In genomic region chr17:57384219-57384618, GRCh38 we compare ENCODE assay signal across 27 cellular contexts.
DNase-seq lines count a peak whose midpoint lies in the region; ATAC-seq, FAIRE-seq and TF ChIP-seq lines count a peak whose summit lies in the region.
"Had no signal": no experiment of that assay in that cellular context is flagged by ENCODE, and none has a peak within 500 bp of the region (broad histone marks: within the 10 kb centered on the region; RNA-seq: fewer than 3 reads in every experiment).

No MANE protein-coding gene starts in this region.

- H3K9me3 ChIP-seq in Karpas-422 (ENCODE audit: low read length) (peaks cover 15% of the 10 kb centered on the region; the same call in 1 of the 2 replicates), GM12878 (replicated peaks; ENCODE audit: control insufficient read depth, insufficient read depth, low read length) (peaks cover 10% of the 10 kb centered on the region; the same call in 1 of the 3 replicates)

- H3K4me1 Mint-ChIP-seq in T-helper 1 cell treated with Interleukin-12 subunit alpha and Interleukin-12 subunit beta and Interleukin-4 antibody, amounts not matched to agents 30 μg/mL and 1 μg/mL, for 36 hours (ENCODE audit: low read depth), result peaks cover 23% of the 10 kb centered on the region
- peaks cover 15% of the 10 kb centered on the region for H3K4me1 Mint-ChIP-seq in activated T-helper 17 cell treated with anti-CD3 and anti-CD28 coated beads, Interleukin-2, amount 50 U/mL, for 72 hours
- peaks cover 9% of the 10 kb centered on the region for H3K4me1 Mint-ChIP-seq in osteocyte (ENCODE audit: unreplicated experiment)

- no peak overlapping the region for H3K4me3 ChIP-seq in Karpas-422 (ENCODE audit: low read length)
- no peak overlapping the region for H3K4me3 ChIP-seq in GM12878
- H3K4me3 ChIP-seq: BLaER1 had no signal

- H3K4me3 Mint-ChIP-seq in T-helper 1 cell treated with Interleukin-12 subunit alpha and Interleukin-12 subunit beta and Interleukin-4 antibody, amounts not matched to agents 30 μg/mL and 1 μg/mL, for 36 hours, result no peak overlapping the region
- H3K4me3 Mint-ChIP-seq in activated T-helper 17 cell treated with anti-CD3 and anti-CD28 coated beads, Interleukin-2, amount 50 U/mL, for 72 hours, result no peak overlapping the region
- no peak overlapping the region for H3K4me3 Mint-ChIP-seq in osteocyte (ENCODE audit: unreplicated experiment)
- H3K4me3 Mint-ChIP-seq: CD14-positive monocyte; CD4-positive, CD25-positive, alpha-beta regulatory T cell had no signal

- peaks cover 95% of the 10 kb centered on the region for H3K79me2 ChIP-seq in Karpas-422 (ENCODE audit: low read length)
- peaks cover 2% of the 10 kb centered on the region for H3K79me2 ChIP-seq in GM12878 (ENCODE audit: control insufficient read depth, insufficient read depth, low read length)

- no peak for FAIRE-seq in GM12878 (lab: Jason Lieb, UNC)
- FAIRE-seq: A204.1, G401.6, GM12892, GM18507 had no signal

- peaks cover 44% of the 10 kb centered on the region for H3K36me3 Mint-ChIP-seq in T-helper 1 cell treated with Interleukin-12 subunit alpha and Interleukin-12 subunit beta and Interleukin-4 antibody, amounts not matched to agents 30 μg/mL and 1 μg/mL, for 36 hours (ENCODE audit: low read depth)
- peaks cover 51% of the 10 kb centered on the region for H3K36me3 Mint-ChIP-seq in activated T-helper 17 cell treated with anti-CD3 and anti-CD28 coated beads, Interleukin-2, amount 50 U/mL, for 72 hours (ENCODE audit: low read depth)
- H3K36me3 Mint-ChIP-seq in osteocyte (ENCODE audit: unreplicated experiment), result peaks cover 16% of the 10 kb centered on the region

- H4K20me1 ChIP-seq in Karpas-422 (ENCODE audit: insufficient read depth, low read depth, low read length), result no peaks in the 10 kb centered on the region
- H4K20me1 ChIP-seq in GM12878 (ENCODE audit: control insufficient read depth, insufficient read depth), result no peaks in the 10 kb centered on the region

- H3K9ac ChIP-seq in Karpas-422 (ENCODE audit: low read length) (no peak overlapping the region), GM12878 (ENCODE audit: control insufficient read depth, insufficient read depth, low read length) (no peak overlapping the region)
- H3K9ac ChIP-seq: BLaER1 had no signal

- TF ChIP-seq RAD21 in GM12878 (IDR thresholded peaks at IDR 0.05; ENCODE audit: insufficient read depth, low read depth, low read length), result no peak

- no peak for TF ChIP-seq CTCF in GM12878 (IDR thresholded peaks at IDR 0.05 in 2 of 3, conservative IDR thresholded peaks at IDR 0.05 in 1 of 3; ENCODE audit: control insufficient read depth in 2 of 3, extremely low read depth in 1 of 3, insufficient read depth in 1 of 3, low read depth in 3 of 3, low read length in 3 of 3)
- TF ChIP-seq CTCF in osteocyte (IDR thresholded peaks at IDR 0.05), result no peak

- no peak for ATAC-seq in activated T-helper 17 cell treated with anti-CD3 and anti-CD28 coated beads, Interleukin-2, amount 50 U/mL, for 72 hours (replicated peaks)
- ATAC-seq in GM12878 (no peak), GM21526 (IDR thresholded peaks at IDR 0.05; ENCODE audit: low FRiP score, unreplicated experiment) (no peak)

- RAD21 ChIA-PET in GM12878 (lab: Charles Lee; ENCODE audit: unreplicated experiment), result interaction anchor here (1.3 kb wide), 1 partner anchor 140 kb away, joined by 5 read pairs; no protein-coding TSS in a partner anchor

- H3K27ac ChIP-seq in Karpas-422 (ENCODE audit: low read length), result peak overlapping the region; percentile 59
- no peak overlapping the region for H3K27ac ChIP-seq in GM12878 (ENCODE audit: control insufficient read depth, insufficient read depth)
- H3K27ac ChIP-seq: BLaER1 had no signal

- TF ChIP-seq POLR2A in GM12878 (IDR thresholded peaks at IDR 0.05; ENCODE audit: low read depth, low read length), result no peak

- SMC1A ChIA-PET in GM12878 (lab: Charles Lee; ENCODE audit: uncharacterized antibody, unreplicated experiment), result interaction anchor here (1.2 to 2.8 kb wide), 3 partner anchors 11 to 48 kb away, joined by 3 to 16 read pairs (median 4); no protein-coding TSS in a partner anchor

- peaks cover 27% of the 10 kb centered on the region for H3K9me3 Mint-ChIP-seq in T-helper 1 cell treated with Interleukin-12 subunit alpha and Interleukin-12 subunit beta and Interleukin-4 antibody, amounts not matched to agents 30 μg/mL and 1 μg/mL, for 36 hours
- H3K9me3 Mint-ChIP-seq in activated T-helper 17 cell treated with anti-CD3 and anti-CD28 coated beads, Interleukin-2, amount 50 U/mL, for 72 hours, result peaks cover 35% of the 10 kb centered on the region
- H3K9me3 Mint-ChIP-seq in osteocyte (ENCODE audit: unreplicated experiment), result peaks cover 20% of the 10 kb centered on the region

- no peaks in the 10 kb centered on the region for H3K9me2 ChIP-seq in Karpas-422 (replicated peaks; ENCODE audit: insufficient read depth, low read length)

- H3K4me2 ChIP-seq in Karpas-422 (ENCODE audit: low read depth, low read length, poor library complexity, severe bottlenecking) (no peak overlapping the region), GM12878 (ENCODE audit: control insufficient read depth, insufficient read depth) (no peak overlapping the region)
- H3K4me2 ChIP-seq: BLaER1 had no signal

- H3K4me1 ChIP-seq in Karpas-422 (ENCODE audit: low read length) (peaks cover 39% of the 10 kb centered on the region), GM12878 (ENCODE audit: control insufficient read depth, insufficient read depth, low read length) (no peaks in the 10 kb centered on the region)

- H2AFZ ChIP-seq in Karpas-422 (ENCODE audit: low read length), result no peak overlapping the region
- no peak overlapping the region for H2AFZ ChIP-seq in GM12878 (ENCODE audit: control insufficient read depth, low read depth, low read length)

- in situ Hi-C loops in GM12878 (cut with MboI), result no loop called here

- no TSS peak for BruUV-seq in GM12878 (replicated peaks; lab: Mats Ljungman, UMichigan)

- no peak for TF ChIP-seq EP300 in GM12878 (IDR thresholded peaks at IDR 0.05; ENCODE audit: borderline replicate concordance in 1 of 2, control insufficient read depth in 1 of 2, low read depth in 2 of 2, low read length in 2 of 2)

- WGBS in GM12878 (ENCODE audit: insufficient coverage, insufficient replicate concordance, low lambda C conversion rate, missing lambda C conversion rate), result 89% methylated on average over 1 of the region's 1 CpG

- no peaks in the 10 kb centered on the region for H3K27me3 ChIP-seq in Karpas-422 (ENCODE audit: low read length)
- H3K27me3 ChIP-seq in GM12878 (replicated peaks in 1 of 2; ENCODE audit: control insufficient read depth in 2 of 2, insufficient read depth in 2 of 2, low read length in 1 of 2), result no peaks in the 10 kb centered on the region
- H3K27me3 ChIP-seq: BE2C, BLaER1 had no signal

- no peaks in the 10 kb centered on the region for H3K27me3 Mint-ChIP-seq in T-helper 1 cell treated with Interleukin-12 subunit alpha and Interleukin-12 subunit beta and Interleukin-4 antibody, amounts not matched to agents 30 μg/mL and 1 μg/mL, for 36 hours (ENCODE audit: low read depth)
- no peaks in the 10 kb centered on the region for H3K27me3 Mint-ChIP-seq in activated T-helper 17 cell treated with anti-CD3 and anti-CD28 coated beads, Interleukin-2, amount 50 U/mL, for 72 hours
- H3K27me3 Mint-ChIP-seq in osteocyte (ENCODE audit: unreplicated experiment), result no peaks in the 10 kb centered on the region
- H3K27me3 Mint-ChIP-seq: CD4-positive, alpha-beta memory T cell; CD8-positive, alpha-beta memory T cell had no signal

- CTCF ChIA-PET in GM12878 (lab: Yijun Ruan, JAX), result interaction anchor here (0.9 to 2.2 kb wide), 3 partner anchors 15 to 374 kb away, joined by 3 to 9 read pairs (median 6); no protein-coding TSS in a partner anchor

- H3K36me3 ChIP-seq in Karpas-422 (ENCODE audit: insufficient read depth, low read length) (peaks cover 34% of the 10 kb centered on the region), GM12878 (ENCODE audit: control insufficient read depth in 2 of 2, insufficient read depth in 2 of 2, low read length in 1 of 2) (peaks cover 1 to 2% of the 10 kb centered on the region in 2 experiments; a peak in 2 of 4 replicates)

- DNase-seq in T-helper 1 cell (no peak), Karpas-422 (no peak), GM12878 (ENCODE audit: low read depth, low spot score) (no peak), osteocyte (ENCODE audit: extremely low spot score, unreplicated experiment) (no peak), midbrain (lab: John Stamatoyannopoulos, UW) (no peak)
- DNase-seq: 8988T; ACHN; BE2C; C1 segment of cervical spinal cord; CD4-positive, alpha-beta memory T cell; CD4-positive, CD25-positive, alpha-beta regulatory T cell; CD8-positive, alpha-beta memory T cell; COR-L47; DMS 273 treated with DMSO at 0.1 percent for 48 hours; DMS153; DMS53; DMS79; GF-D8 had no signal

- POLR2A ChIA-PET in GM12878 (lab: Charles Lee), result interaction anchor here (0.9 kb wide), 1 partner anchor 20 kb away, joined by 3 read pairs; no protein-coding TSS in a partner anchor

- intact Hi-C loops in GM12878 (cut with micrococcal nuclease; ENCODE audit: unreplicated experiment), result no loop called here

- H3K27ac Mint-ChIP-seq in T-helper 1 cell treated with Interleukin-12 subunit alpha and Interleukin-12 subunit beta and Interleukin-4 antibody, amounts not matched to agents 30 μg/mL and 1 μg/mL, for 36 hours, result peak overlapping the region; percentile 4
- peak overlapping the region; percentile 13 for H3K27ac Mint-ChIP-seq in activated T-helper 17 cell treated with anti-CD3 and anti-CD28 coated beads, Interleukin-2, amount 50 U/mL, for 72 hours
- H3K27ac Mint-ChIP-seq in osteocyte (ENCODE audit: unreplicated experiment), result no peak overlapping the region
- H3K27ac Mint-ChIP-seq: CD14-positive monocyte; CD4-positive, alpha-beta memory T cell had no signal

TF ChIP-seq in GM12878, 131 proteins besides CTCF, POLR2A, EP300 and RAD21:
- TF ChIP-seq YY1 (IDR thresholded peaks at IDR 0.05; ENCODE audit: low read depth, low read length), result 0 out of 2 replicates have a peak, but pooled peaks have one; percentile 29
- TF ChIP-seq YBX1 (IDR thresholded peaks at IDR 0.05), result no peak
